28 cellular contexts compared by ENCODE assay signal in the genomic region with DNA sequence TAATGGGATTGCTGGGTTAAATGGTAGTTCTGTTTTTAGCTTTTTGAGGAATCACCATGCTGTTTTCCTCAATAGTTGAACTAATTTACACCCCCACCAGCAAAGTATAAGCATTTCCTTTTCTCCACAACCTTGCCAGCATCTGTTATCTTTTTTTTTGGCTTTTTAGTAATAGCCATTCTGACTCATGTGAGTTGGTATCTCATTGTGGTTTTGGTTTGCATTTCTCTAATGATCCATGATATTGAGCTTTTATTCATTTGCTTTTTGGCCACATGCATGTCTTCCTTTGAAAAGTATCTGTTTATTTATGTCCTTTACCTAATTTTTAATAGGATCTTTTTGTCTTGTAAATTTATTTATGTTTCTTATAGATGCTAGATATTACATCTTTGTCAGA.
"Had no signal": no experiment of that assay in that cellular context is flagged by ENCODE, and none has a peak within 500 bp of the region (broad histone marks: within the 10 kb centered on the region; RNA-seq: fewer than 3 reads in every experiment).

No MANE protein-coding gene starts in this region.

- H3K9me3 ChIP-seq: gastroesophageal sphincter, pancreas, prostate gland, sigmoid colon, suprapubic skin, upper lobe of right lung had no signal

- FAIRE-seq: endothelial cell of umbilical vein, keratinocyte, pancreas, TTC549 had no signal

- H3K36me3 ChIP-seq: brain microvascular endothelial cell, gastroesophageal sphincter, pancreas, prostate gland, sigmoid colon, suprapubic skin, tibial artery, upper lobe of right lung had no signal

- ATAC-seq: activated T-cell treated with anti-CD3 and anti-CD28 coated beads, Interleukin-2, amount 50 U/mL, for 4 hours; activated T-helper 17 cell treated with anti-CD3 and anti-CD28 coated beads, Interleukin-2, amount 50 U/mL, for 72 hours; gastroesophageal sphincter; naive thymus-derived CD4-positive, alpha-beta T cell; pancreas; upper lobe of right lung had no signal

- H3K27ac ChIP-seq: brain microvascular endothelial cell, gastroesophageal sphincter, pancreas, prostate gland, sigmoid colon, suprapubic skin, tibial artery, upper lobe of right lung had no signal

- H3K4me3 ChIP-seq: gastroesophageal sphincter, pancreas, prostate gland, sigmoid colon, suprapubic skin, tibial artery, upper lobe of right lung had no signal

- H3K27me3 ChIP-seq: brain microvascular endothelial cell, gastroesophageal sphincter, pancreas, sigmoid colon, suprapubic skin, tibial artery, upper lobe of right lung had no signal

- DNase-seq: activated CD4-positive, alpha-beta memory T cell treated with anti-CD3 and anti-CD28 coated beads, Interleukin-2, amount 10 ng/mL, durations not matched to agents 7 days and 5 days; activated CD4-positive, alpha-beta T cell treated with anti-CD3 and anti-CD28 coated beads, Interleukin-2, amount 10 ng/mL, durations not matched to agents 24 days and 14 days; activated CD4-positive, CD25-positive, alpha-beta regulatory T cell treated with anti-CD3 and anti-CD28 coated beads, Interleukin-2, amount 50 U/mL, for 72 hours; activated gamma-delta T cell treated with Interleukin-2 at 50 U/mL for 16 hours; activated naive CD4-positive, alpha-beta T cell treated with anti-CD3 and anti-CD28 coated beads, Interleukin-2, amount 50 U/mL, for 16 hours; activated T-cell treated with anti-CD3 and anti-CD28 coated beads, Interleukin-2, amount 50 U/mL, for 4 hours; brain microvascular endothelial cell; caudate nucleus; cortex of kidney; head of caudate nucleus; hippocampal formation; midbrain; naive thymus-derived CD4-positive, alpha-beta T cell; pancreas; sigmoid colon; stimulated activated CD4-positive, alpha-beta T cell treated with anti-CD3 and anti-CD28 coated beads, Interleukin-15, amount 100 ng/mL, for 24 hours; stimulated activated CD4-positive, alpha-beta T cell treated with anti-CD3 and anti-CD28 coated beads, Interleukin-2, amount 100 ng/mL, for 24 hours; stimulated activated naive CD4-positive, alpha-beta T cell; T-helper 9 cell; tibial artery; upper lobe of right lung had no signal

- H3K4me1 ChIP-seq: gastroesophageal sphincter, pancreas, prostate gland, sigmoid colon, suprapubic skin, tibial artery, upper lobe of right lung had no signal
